In the genomic region with DNA sequence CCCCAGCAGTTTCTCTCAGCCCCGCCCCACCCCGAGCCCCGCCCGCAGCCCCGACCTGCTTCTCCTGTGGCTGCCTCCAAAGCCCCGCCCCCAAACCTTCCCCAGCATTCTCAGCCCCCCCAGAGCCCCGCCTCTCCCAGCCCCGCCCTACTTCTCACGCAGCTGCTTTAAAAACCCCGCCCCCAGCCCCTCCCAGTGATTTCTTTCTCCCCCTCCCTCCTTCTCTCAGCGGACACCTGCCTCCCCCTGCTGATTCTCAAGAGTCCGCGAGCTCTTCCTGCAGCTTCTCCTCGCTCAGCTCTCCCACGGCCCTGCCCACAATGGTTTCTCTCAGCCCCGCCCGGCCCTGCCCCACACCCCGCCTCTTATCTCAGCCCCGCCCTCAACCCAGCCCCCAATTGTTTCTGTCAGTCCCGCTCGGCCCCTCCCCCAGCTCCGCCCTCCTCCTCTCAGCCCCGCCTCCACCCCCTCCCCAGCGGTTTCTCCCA, we compare ENCODE assay signal across 8 cellular contexts. TPM values are rescaled to one million over a fixed set of nuclear protein-coding genes. Genes with fewer than 3 reads are reported as not detected.
DNase-seq lines count a peak whose midpoint lies in the region; ATAC-seq and TF ChIP-seq lines count a peak whose summit lies in the region.

No MANE protein-coding gene starts in this region.

- ATAC-seq in HG03045 (IDR thresholded peaks at IDR 0.05; ENCODE audit: unreplicated experiment) (peak; percentile 6), HG03108 (IDR thresholded peaks at IDR 0.05; ENCODE audit: unreplicated experiment) (no peak)

- no peaks in the 10 kb centered on the region for H3K27me3 ChIP-seq in layer of hippocampus (ENCODE audit: control insufficient read depth, insufficient read depth, low read length)

- no peak for TF ChIP-seq CTCF in GM13976 (IDR thresholded peaks at IDR 0.05; ENCODE audit: borderline replicate concordance, control extremely low read depth, extremely low read depth, insufficient read depth, missing control alignments)

- peak overlapping the region; percentile 90 for H3K27ac ChIP-seq in layer of hippocampus (ENCODE audit: low read depth, low read length)

- in situ Hi-C loops in GM13976 (cut with MboI; ENCODE audit: low sequenced_read_pairs, unreplicated experiment) = no loop called here

- DNase-seq in GM13976 (ENCODE audit: low spot score) (peak; percentile 88), NCI-H2227 treated with DMSO at 0.1 percent for 48 hours (lab: John Stamatoyannopoulos, UW) (peak; percentile 91), cerebellum (ENCODE audit: low spot score) (peak; percentile 93)
- peak; percentile 82 to 87 for DNase-seq in activated CD4-positive, alpha-beta T cell treated with anti-CD3 and anti-CD28 coated beads for 24 hours (ENCODE audit: low read depth in 2 of 2)
- DNase-seq in stimulated activated CD4-positive, alpha-beta T cell treated with anti-CD3 and anti-CD28 coated beads, Interleukin-15, amount 100 ng/mL, for 48 hours (ENCODE audit: low read depth in 2 of 2) = peak; percentile 83 to 85

RNA-seq across cellular contexts. Expression of a gene that starts 0.6 kb away (rescaled TPM):
- 10.0 TPM for total RNA-seq in cerebellum

RNA-seq across cellular contexts. Expression of a gene that starts 9.5 kb away (rescaled TPM):
- total RNA-seq in cerebellum = not detected

RNA-seq across cellular contexts. Expression of a gene that starts 35.1 kb away (rescaled TPM):
- 99.7 TPM for total RNA-seq in cerebellum

RNA-seq across cellular contexts. Expression of a gene that starts 47.1 kb away (rescaled TPM):
- total RNA-seq in cerebellum = not detected

RNA-seq across cellular contexts. Expression of a gene that starts 54.9 kb away (rescaled TPM):
- 0.54 TPM for total RNA-seq in cerebellum
